ENCODE assay signal across 8 cellular contexts in genomic region chr10:22320591-22321155, GRCh38. TPM values are rescaled to one million over a fixed set of nuclear protein-coding genes. Genes with fewer than 3 reads are reported as not detected.
DNase-seq lines count a peak whose midpoint lies in the region; ATAC-seq and TF ChIP-seq lines count a peak whose summit lies in the region.

TSS of gene BMI1 (plus strand) at chr10:22321099. CDS start at chr10:22326450, 5,351 bp downstream.

- H3K27ac Mint-ChIP-seq in HFFc6 = peak within 1 kb of the TSS; percentile 83
- H3K27ac Mint-ChIP-seq in activated CD4-positive, alpha-beta T cell treated with anti-CD3 and anti-CD28 coated beads for 36 hours = peak within 1 kb of the TSS; percentile 99

- CTCF ChIA-PET in activated CD4-positive, alpha-beta T cell treated with anti-CD3 and anti-CD28 coated beads for 36 hours (lab: Charles Lee) = interaction anchor here (0.7 kb wide), 1 partner anchor 25 kb away, joined by 4 read pairs; no protein-coding TSS in a partner anchor

- intact Hi-C loops in activated CD4-positive, alpha-beta T cell treated with anti-CD3 and anti-CD28 coated beads for 36 hours (cut with DNase I, micrococcal nuclease) = loop anchor here (1.0 to 10.0 kb wide), 7 partner anchors 20 to 667 kb away; partner anchors contain the start of gene PIP4K2A (in 1 of the 2)

- in situ Hi-C loops in G401 (cut with HindIII; ENCODE audit: low sequenced_read_pairs) = loop anchor here (25.0 kb wide), 1 partner anchor 667 kb away; no protein-coding TSS in a partner anchor

- peaks cover 58% of the 10 kb centered on the region for H3K4me1 Mint-ChIP-seq in HFFc6 (ENCODE audit: low read depth)
- H3K4me1 Mint-ChIP-seq in activated CD4-positive, alpha-beta T cell treated with anti-CD3 and anti-CD28 coated beads for 36 hours = peaks cover 55% of the 10 kb centered on the region

- POLR2A ChIA-PET in activated CD4-positive, alpha-beta T cell treated with anti-CD3 and anti-CD28 coated beads for 36 hours (lab: Charles Lee) = no interaction called here

- H3K36me3 Mint-ChIP-seq in HFFc6 (ENCODE audit: low read depth) = 0 out of 2 replicates have a peak, but pooled peaks cover 4% of the 10 kb centered on the region
- H3K36me3 Mint-ChIP-seq in activated CD4-positive, alpha-beta T cell treated with anti-CD3 and anti-CD28 coated beads for 36 hours (ENCODE audit: low read depth) = peaks cover 6% of the 10 kb centered on the region

- no peak for TF ChIP-seq CTCF in HFFc6 (IDR thresholded peaks at IDR 0.05)

- peak within 1 kb of the TSS; percentile 92 for H3K4me3 Mint-ChIP-seq in HFFc6
- peak within 1 kb of the TSS; percentile 88 for H3K4me3 Mint-ChIP-seq in activated CD4-positive, alpha-beta T cell treated with anti-CD3 and anti-CD28 coated beads for 36 hours

- H3K9me3 Mint-ChIP-seq in HFFc6 = no peaks in the 10 kb centered on the region
- H3K9me3 Mint-ChIP-seq in activated CD4-positive, alpha-beta T cell treated with anti-CD3 and anti-CD28 coated beads for 36 hours (ENCODE audit: low read depth) = no peaks in the 10 kb centered on the region

- peak; percentile 35 for ATAC-seq in activated CD4-positive, alpha-beta T cell treated with anti-CD3 and anti-CD28 coated beads for 36 hours
- ATAC-seq in GM18520 (IDR thresholded peaks at IDR 0.05; ENCODE audit: unreplicated experiment) = no peak

- DNase-seq in G401 (ENCODE audit: low spot score) (peak; percentile 74), HFFc6 (peak; percentile 49), NCI-H2196 (lab: John Stamatoyannopoulos, UW; ENCODE audit: unreplicated experiment) (peak; percentile 53), dedifferentiated amniotic fluid mesenchymal stem cell (ENCODE audit: extremely low spot score) (peak; percentile 66), kidney glomerular epithelial cell (lab: John Stamatoyannopoulos, UW) (peak; percentile 46)
- DNase-seq in activated CD4-positive, alpha-beta T cell treated with anti-CD3 and anti-CD28 coated beads for 36 hours = peak; percentile 81
- peak; percentile 65 for DNase-seq in stimulated activated CD4-positive, alpha-beta T cell treated with anti-CD3 and anti-CD28 coated beads, Interleukin-2, amount 100 ng/mL, for 4 hours (ENCODE audit: low read depth)

- H3K27me3 Mint-ChIP-seq in HFFc6 (ENCODE audit: insufficient read depth) = peaks cover 13% of the 10 kb centered on the region
- H3K27me3 Mint-ChIP-seq in activated CD4-positive, alpha-beta T cell treated with anti-CD3 and anti-CD28 coated beads for 36 hours = peaks cover 21% of the 10 kb centered on the region

RNA-seq across cellular contexts. Expression of gene BMI1, which starts in this region (rescaled TPM):
- 305 and 441 TPM in 2 replicates for total RNA-seq in G401 (2014; rRNA removed; shearing (Covaris generic))
- total RNA-seq in HFFc6 (2021; fragmentation: NEBNext Ultra II Directional; extraction: Animal tissue kit (Norgen Biotek cat#: 25700)) = 10 to 100 TPM; 34.8 to 51.1 (median 42.3) TPM
- total RNA-seq in activated CD4-positive, alpha-beta T cell treated with anti-CD3 and anti-CD28 coated beads for 36 hours = 10 to 100 TPM; 52.9 to 55.2 TPM
